In the genomic region with DNA sequence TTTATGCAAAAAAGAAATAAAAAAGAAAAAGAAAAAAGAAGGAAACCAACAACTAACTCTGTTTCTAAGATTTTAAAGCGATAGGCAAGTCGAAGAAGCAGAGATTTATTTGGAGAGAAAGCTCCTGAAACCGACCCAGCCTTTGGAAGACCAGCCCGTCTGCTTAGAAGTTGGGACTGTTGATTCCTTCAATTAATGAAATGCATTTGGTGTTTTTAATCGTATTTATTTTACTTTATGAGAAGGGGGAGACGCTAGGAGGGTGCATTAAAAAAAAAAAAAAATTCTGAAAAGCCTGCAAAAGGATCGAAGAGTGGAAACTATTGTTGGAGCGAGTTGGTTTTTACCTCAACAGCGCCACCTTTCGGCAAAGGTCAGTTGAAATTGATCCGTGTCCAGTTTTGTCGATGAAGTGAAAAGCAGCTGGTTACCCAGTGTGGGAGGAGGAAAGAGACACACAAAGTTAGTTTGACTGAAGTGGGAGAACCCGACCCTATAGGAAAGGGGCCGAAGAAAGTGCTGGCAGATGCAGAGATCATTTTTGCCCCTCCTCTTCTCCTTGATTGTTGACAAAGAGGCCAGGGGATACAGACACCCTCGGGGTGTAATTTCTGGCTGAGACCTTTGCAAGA, we compare ENCODE assay signal across 8 cellular contexts. TPM values are rescaled to one million over a fixed set of nuclear protein-coding genes. Genes with fewer than 3 reads are reported as not detected.
DNase-seq lines count a peak whose midpoint lies in the region; ATAC-seq and TF ChIP-seq lines count a peak whose summit lies in the region.

No MANE protein-coding gene starts in this region.

- WGBS in suprapubic skin: 2% methylated on average over 15 of the region's 15 CpGs

- peak; percentile 5 for ATAC-seq in omental fat pad (ENCODE audit: low FRiP score)
- no peak for ATAC-seq in GM18858 (IDR thresholded peaks at IDR 0.05; ENCODE audit: unreplicated experiment)

- no peaks in the 10 kb centered on the region for H3K9me3 ChIP-seq in SJCRH30 (replicated peaks)
- H3K9me3 ChIP-seq in suprapubic skin: no peaks in the 10 kb centered on the region

- TF ChIP-seq CTCF in KMS-11 (conservative IDR thresholded peaks at IDR 0.05; ENCODE audit: low read depth, low read length) (peak; percentile 96), omental fat pad (IDR thresholded peaks at IDR 0.05) (peak in 1 of 3 donors; percentile 43), suprapubic skin (IDR thresholded peaks at IDR 0.05) (peak; percentile 61 to 74)

- no peaks in the 10 kb centered on the region for H4K20me1 ChIP-seq in KMS-11 (ENCODE audit: insufficient read depth)

- H3K27me3 ChIP-seq in KMS-11 (ENCODE audit: insufficient read depth, low read depth) (no peaks in the 10 kb centered on the region), SJCRH30 (no peaks in the 10 kb centered on the region), suprapubic skin (no peaks in the 10 kb centered on the region)

- H3K9me3 Mint-ChIP-seq in activated naive CD4-positive, alpha-beta T cell treated with anti-CD3 and anti-CD28 coated beads, Interleukin-2, amount 50 U/mL, for 24 hours: no peaks in the 10 kb centered on the region

- no peak overlapping the region for H3K27ac Mint-ChIP-seq in activated naive CD4-positive, alpha-beta T cell treated with anti-CD3 and anti-CD28 coated beads, Interleukin-2, amount 50 U/mL, for 24 hours

- H3K4me3 Mint-ChIP-seq in activated naive CD4-positive, alpha-beta T cell treated with anti-CD3 and anti-CD28 coated beads, Interleukin-2, amount 50 U/mL, for 24 hours: peak overlapping the region; percentile 92

- no peak for TF ChIP-seq EP300 in suprapubic skin (IDR thresholded peaks at IDR 0.05)

- intact Hi-C loops in head of caudate nucleus (cut with DNase I): loop anchor here (5.0 to 10.0 kb wide), 4 partner anchors 270 to 1507 kb away; partner anchors contain the start of gene WWOX

- peak overlapping the region; percentile 65 for H3K4me2 ChIP-seq in KMS-11

- H2AFZ ChIP-seq in KMS-11 (ENCODE audit: low read depth): peak overlapping the region; percentile 42

- H3K4me1 Mint-ChIP-seq in activated naive CD4-positive, alpha-beta T cell treated with anti-CD3 and anti-CD28 coated beads, Interleukin-2, amount 50 U/mL, for 24 hours: peaks cover 39% of the 10 kb centered on the region

- no peaks in the 10 kb centered on the region for H3K36me3 Mint-ChIP-seq in activated naive CD4-positive, alpha-beta T cell treated with anti-CD3 and anti-CD28 coated beads, Interleukin-2, amount 50 U/mL, for 24 hours

- H3K79me2 ChIP-seq in KMS-11 (ENCODE audit: insufficient read depth, low read depth): peaks cover 22% of the 10 kb centered on the region

- H3K36me3 ChIP-seq in KMS-11 (ENCODE audit: insufficient read depth) (0 out of 2 replicates have a peak, but pooled peaks cover 7% of the 10 kb centered on the region), SJCRH30 (no peaks in the 10 kb centered on the region), suprapubic skin (no peaks in the 10 kb centered on the region)

- DNase-seq in DMS 273 treated with DMSO at 0.1 percent for 48 hours (lab: John Stamatoyannopoulos, UW) (peak; percentile 9), SJCRH30 (peak; percentile 69 to 88), head of caudate nucleus (peak; percentile 62 to 95 (median 85)), omental fat pad (ENCODE audit: low spot score) (peak; percentile 81), suprapubic skin (ENCODE audit: low spot score in 2 of 2) (peak; percentile 90)

- no peak for TF ChIP-seq POLR2A in suprapubic skin (IDR thresholded peaks at IDR 0.05)

- H3K27me3 Mint-ChIP-seq in activated naive CD4-positive, alpha-beta T cell treated with anti-CD3 and anti-CD28 coated beads, Interleukin-2, amount 50 U/mL, for 24 hours: peaks cover 16% of the 10 kb centered on the region

- H3K4me3 ChIP-seq in KMS-11 (IDR thresholded peaks at IDR 0.05; ENCODE audit: insufficient read depth, low read depth, low read length) (no peak overlapping the region), SJCRH30 (peak overlapping the region; percentile 64), suprapubic skin (peak overlapping the region; percentile 74)

- H3K4me1 ChIP-seq in KMS-11 (ENCODE audit: low read depth, poor library complexity, severe bottlenecking) (peaks cover 27% of the 10 kb centered on the region), SJCRH30 (no peaks in the 10 kb centered on the region), suprapubic skin (peaks cover 43% of the 10 kb centered on the region)

- H3K9ac ChIP-seq in KMS-11: peak overlapping the region; percentile 84; the same call in 1 of the 2 replicates

- H3K27ac ChIP-seq in KMS-11 (peak overlapping the region; percentile 95), SJCRH30 (peak overlapping the region; percentile 65), suprapubic skin (peak overlapping the region; percentile 91)

RNA-seq across cellular contexts. Expression of gene MAF, which starts 1.6 kb away (rescaled TPM):
- 3.0 and 3.2 TPM in 2 replicates for total RNA-seq in SJCRH30 (2014; rRNA removed; shearing (Covaris generic))
- total RNA-seq in omental fat pad (10 to 100 TPM; 49.8 to 83.6 (median 67.8) TPM), suprapubic skin (100 to 1,000 TPM in 3 of 4 donors, 10 to 100 TPM in 1; 83.6 to 135 (median 114) TPM)

Comparison
In these comparisons a context has a peak if more than half of its experiments do, and no peak if none do; other contexts are left out.
1. DNase-seq: peak in every context shown above with its lines; median percentile 90 in suprapubic skin; 85 in head of caudate nucleus; 81 in omental fat pad; 78 in SJCRH30; 9 in DMS 273 treated with DMSO at 0.1 percent for 48 hours.
2. RNA of gene MAF, which starts 1.6 kb away (total RNA-seq): 83.6 to 135 TPM in suprapubic skin and 49.8 to 83.6 TPM in omental fat pad; 3.0 to 3.2 TPM in SJCRH30; every median in the first group is over 10 times any median in the second.
3. Peak in every context shown above with its lines, with median percentiles within 50 percentile points of each other: H3K27ac ChIP-seq.